ENCODE assay signal across 10 cellular contexts in genomic region chr10:121942749-121943148, GRCh38. TPM values are rescaled to one million over a fixed set of nuclear protein-coding genes. Genes with fewer than 3 reads are reported as not detected.
DNase-seq lines count a peak whose midpoint lies in the region; ATAC-seq and TF ChIP-seq lines count a peak whose summit lies in the region.
"Had no signal": no experiment of that assay in that cellular context is flagged by ENCODE, and none has a peak within 500 bp of the region (broad histone marks: within the 10 kb centered on the region; RNA-seq: fewer than 3 reads in every experiment).

No MANE protein-coding gene starts in this region.

- H3K4me3 ChIP-seq in HFF-Myc (replicated peaks; ENCODE audit: low read depth, low read length): no peak overlapping the region
- H3K4me3 ChIP-seq in gastroesophageal sphincter: no peak overlapping the region
- H3K4me3 ChIP-seq in skeletal muscle cell (ENCODE audit: low read depth, low read length): no peak overlapping the region
- H3K4me3 ChIP-seq in Peyer's patch: no peak overlapping the region
- H3K4me3 ChIP-seq: thyroid gland had no signal

- H3K4me1 ChIP-seq in gastroesophageal sphincter: peaks cover 0 to 13% (median 0%) of the 10 kb centered on the region in 3 donors
- no peaks in the 10 kb centered on the region for H3K4me1 ChIP-seq in Peyer's patch
- H3K4me1 ChIP-seq: thyroid gland had no signal

- no peak for TF ChIP-seq EP300 in gastroesophageal sphincter (IDR thresholded peaks at IDR 0.05)

- H3K27me3 ChIP-seq in gastroesophageal sphincter (no peaks in the 10 kb centered on the region), Peyer's patch (no peaks in the 10 kb centered on the region)
- H3K27me3 ChIP-seq: thyroid gland had no signal

- no peaks in the 10 kb centered on the region for H3K36me3 ChIP-seq in gastroesophageal sphincter
- no peaks in the 10 kb centered on the region for H3K36me3 ChIP-seq in Peyer's patch
- H3K36me3 ChIP-seq: thyroid gland had no signal

- TF ChIP-seq POLR2A in gastroesophageal sphincter (IDR thresholded peaks at IDR 0.05): no peak
- TF ChIP-seq POLR2A in Peyer's patch (IDR thresholded peaks at IDR 0.05): no peak

- ATAC-seq in gastroesophageal sphincter: peak; percentile 76

- in situ Hi-C loops in SK-MEL-5 (cut with HindIII; ENCODE audit: low pct_unique_long_range_greater_than_20kb, low sequenced_read_pairs): no loop called here

- H3K27ac ChIP-seq in gastroesophageal sphincter (peak overlapping the region in 2 of 4 donors; percentile 3 to 54), Peyer's patch (no peak overlapping the region)
- H3K27ac ChIP-seq: thyroid gland had no signal

- H3K9me3 ChIP-seq in gastroesophageal sphincter (no peaks in the 10 kb centered on the region), Peyer's patch (no peaks in the 10 kb centered on the region)
- H3K9me3 ChIP-seq: thyroid gland had no signal

- DNase-seq in HFF-Myc (ENCODE audit: extremely low read depth, low read depth): peak; percentile 53
- DNase-seq in SK-MEL-5 (ENCODE audit: low read depth, low spot score): peak; percentile 29
- DNase-seq in skeletal muscle cell (ENCODE audit: low read depth): peak; percentile 98
- no peak for DNase-seq in Peyer's patch
- no peak for DNase-seq in anterior cingulate cortex (lab: John Stamatoyannopoulos, UW)
- DNase-seq in stimulated activated CD4-positive, alpha-beta T cell treated with anti-CD3 and anti-CD28 coated beads, Interleukin-1b, Interleukin-23, amount 100 ng/mL, for 48 hours: no peak
- no peak for DNase-seq in DMS114 treated with DMSO at 0.1 percent for 48 hours (lab: John Stamatoyannopoulos, UW; ENCODE audit: unreplicated experiment)
- DNase-seq: thyroid gland had no signal

- TF ChIP-seq CTCF in HFF-Myc (IDR thresholded peaks at IDR 0.05; ENCODE audit: low read depth, low read length, missing control alignments) (no peak), gastroesophageal sphincter (IDR thresholded peaks at IDR 0.05) (no peak), Peyer's patch (IDR thresholded peaks at IDR 0.05) (no peak)

RNA-seq across cellular contexts. Expression of gene ATE1, which starts 14.9 kb away (rescaled TPM):
- 33.9 and 34.3 TPM in 2 replicates for total RNA-seq in SK-MEL-5 (2014; rRNA removed; shearing (Covaris generic))
- 17.3 and 21.8 TPM in 2 replicates for polyA plus RNA-seq in SK-MEL-5 (2015; cell fraction: cytosol; rRNA removed)
- polyA plus RNA-seq in SK-MEL-5 (2015; cell fraction: nucleus; rRNA removed): 30.2 and 30.4 TPM in 2 replicates
- total RNA-seq in gastroesophageal sphincter: 10 to 100 TPM; 24.6 to 38.2 (median 32.6) TPM
- 10 to 100 TPM; 31.4 to 47.9 (median 38.3) TPM for total RNA-seq in Peyer's patch

RNA-seq across cellular contexts. Expression of gene NSMCE4A, which starts 32.3 kb away (rescaled TPM):
- 36.0 and 38.9 TPM in 2 replicates for total RNA-seq in SK-MEL-5 (2014; rRNA removed; shearing (Covaris generic))
- 29.4 and 33.2 TPM in 2 replicates for polyA plus RNA-seq in SK-MEL-5 (2015; cell fraction: cytosol; rRNA removed)
- 235 and 247 TPM in 2 replicates for polyA plus RNA-seq in SK-MEL-5 (2015; cell fraction: nucleus; rRNA removed)
- 100 to 1,000 TPM in 1 of 4 donors, 10 to 100 TPM in 3; 65.2 to 135 (median 85.1) TPM for total RNA-seq in gastroesophageal sphincter
- 100 to 1,000 TPM in 2 of 4 donors, 10 to 100 TPM in 2; 59.9 to 175 (median 114) TPM for total RNA-seq in Peyer's patch

RNA-seq across cellular contexts. Expression of gene TACC2, which starts 46.2 kb away (rescaled TPM):
- total RNA-seq in SK-MEL-5 (2014; rRNA removed; shearing (Covaris generic)): 3.0 and 10.2 TPM in 2 replicates
- 15.4 and 16.3 TPM in 2 replicates for polyA plus RNA-seq in SK-MEL-5 (2015; cell fraction: cytosol; rRNA removed)
- 17.9 and 29.2 TPM in 2 replicates for polyA plus RNA-seq in SK-MEL-5 (2015; cell fraction: nucleus; rRNA removed)
- total RNA-seq in gastroesophageal sphincter (100 to 1,000 TPM in 1 of 4 donors, 10 to 100 TPM in 3; 63.1 to 102 (median 74.9) TPM), Peyer's patch (100 to 1,000 TPM in 2 of 4 donors, 10 to 100 TPM in 2; 91.6 to 140 (median 109) TPM)
- total RNA-seq: T-helper 1 cell treated with Interleukin-12 subunit alpha and Interleukin-12 subunit beta and Interleukin-4 antibody, amounts not matched to agents 30 ng/mL and 1 ng/mL, for 36 hours had no signal

Comparison
In these comparisons a context has a peak if more than half of its experiments do, and no peak if none do; other contexts are left out.
1. DNase-seq: peak in HFF-Myc (single experiment), SK-MEL-5 (single experiment) and skeletal muscle cell (single experiment); none in Peyer's patch (0 of 3), anterior cingulate cortex (0 of 58), stimulated activated CD4-positive, alpha-beta T cell treated with anti-CD3 and anti-CD28 coated beads, Interleukin-1b, Interleukin-23, amount 100 ng/mL, for 48 hours (single experiment) and DMS114 treated with DMSO at 0.1 percent for 48 hours (single experiment).